In the genomic region with DNA sequence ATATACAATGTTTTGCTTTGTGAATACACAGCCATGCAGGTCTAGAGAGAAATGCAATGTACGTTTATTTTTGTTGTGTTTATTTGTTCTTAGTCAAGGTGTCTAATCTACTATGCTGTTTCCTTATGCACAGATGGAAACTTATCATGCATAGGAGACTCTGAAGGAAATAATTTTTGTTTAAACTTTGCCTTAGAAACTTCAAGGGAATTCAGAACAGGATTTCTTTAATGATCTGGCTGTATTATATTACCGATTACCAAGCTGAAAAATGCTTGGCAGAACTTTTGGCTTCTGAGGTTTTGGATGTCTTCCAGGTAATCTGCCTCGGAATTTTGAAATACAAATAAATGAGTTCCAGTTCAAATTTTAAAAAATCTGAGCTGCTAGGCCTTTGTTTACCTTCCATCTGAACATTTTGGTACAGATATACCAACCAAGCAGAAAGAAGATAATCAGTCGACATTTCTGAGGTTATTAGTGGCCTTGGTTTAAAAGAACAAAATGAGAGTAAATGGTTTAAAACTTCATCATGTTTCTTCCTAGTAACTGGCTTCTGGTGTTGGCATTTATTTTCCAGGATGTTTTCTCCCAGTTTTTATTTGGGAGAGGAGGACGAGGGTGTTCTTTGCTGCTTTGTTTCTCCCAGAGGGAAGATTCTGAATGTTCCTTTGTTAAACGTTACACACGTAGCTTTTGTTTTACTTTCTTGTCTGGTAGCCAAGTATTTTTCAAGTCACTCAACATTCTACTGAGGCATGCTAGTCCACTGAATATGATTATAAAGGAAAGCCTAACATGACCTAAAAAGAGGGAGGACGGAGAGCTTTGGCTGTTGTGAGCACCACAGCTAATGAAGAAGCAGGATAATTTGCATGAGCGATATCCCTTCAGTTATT, we compare ENCODE assay signal across 10 cellular contexts.
DNase-seq lines count a peak whose midpoint lies in the region; ATAC-seq, FAIRE-seq and TF ChIP-seq lines count a peak whose summit lies in the region.
"Had no signal": no experiment of that assay in that cellular context is flagged by ENCODE, and none has a peak within 500 bp of the region (broad histone marks: within the 10 kb centered on the region; RNA-seq: fewer than 3 reads in every experiment).

No MANE protein-coding gene starts in this region.

- H3K27me3 Mint-ChIP-seq in Calu3 (ENCODE audit: unreplicated experiment) = no peaks in the 10 kb centered on the region

- H3K36me3 ChIP-seq in SJSA1 = no peaks in the 10 kb centered on the region
- no peaks in the 10 kb centered on the region for H3K36me3 ChIP-seq in rectal smooth muscle tissue (ENCODE audit: control insufficient read depth, insufficient read depth, low read length)
- no peaks in the 10 kb centered on the region for H3K36me3 ChIP-seq in smooth muscle cell (ENCODE audit: low read depth)

- no peak overlapping the region for H3K4me3 ChIP-seq in SJSA1
- H3K4me3 ChIP-seq in rectal smooth muscle tissue (ENCODE audit: low read length) = no peak overlapping the region
- H3K4me3 ChIP-seq in smooth muscle cell = no peak overlapping the region

- intact Hi-C loops in Calu3 (cut with micrococcal nuclease; ENCODE audit: unreplicated experiment) = loop anchor here (2.0 to 10.0 kb wide), 8 partner anchors 28 to 766 kb away; partner anchors contain the start of gene TBL1XR1

- H3K9me3 ChIP-seq in SJSA1 (replicated peaks) (no peaks in the 10 kb centered on the region), smooth muscle cell (replicated peaks; ENCODE audit: low read depth) (no peaks in the 10 kb centered on the region)

- H3K4me1 ChIP-seq in SJSA1 (replicated peaks) = peaks cover 18% of the 10 kb centered on the region
- peaks cover 8% of the 10 kb centered on the region for H3K4me1 ChIP-seq in rectal smooth muscle tissue (ENCODE audit: control insufficient read depth, insufficient read depth, low read length)
- H3K4me1 ChIP-seq in smooth muscle cell (ENCODE audit: low read depth) = peaks cover 3% of the 10 kb centered on the region

- ATAC-seq in GM21515 (IDR thresholded peaks at IDR 0.05; ENCODE audit: unreplicated experiment) = no peak

- WGBS in smooth muscle cell (ENCODE audit: low lambda C conversion rate) = 88% methylated on average over 9 of the region's 9 CpGs

- H3F3A ChIP-seq in smooth muscle cell (ENCODE audit: low read depth) = no peaks in the 10 kb centered on the region

- H3K27me3 ChIP-seq in SJSA1 (replicated peaks) (no peaks in the 10 kb centered on the region), rectal smooth muscle tissue (ENCODE audit: control insufficient read depth, insufficient read depth, low read length) (no peaks in the 10 kb centered on the region), smooth muscle cell (ENCODE audit: low read depth) (no peaks in the 10 kb centered on the region)

- no peaks in the 10 kb centered on the region for H3K9me3 Mint-ChIP-seq in Calu3 (ENCODE audit: low read depth, unreplicated experiment)

- no peak overlapping the region for H3K4me3 Mint-ChIP-seq in Calu3 (ENCODE audit: low read depth, unreplicated experiment)

- H3K79me2 ChIP-seq in smooth muscle cell (ENCODE audit: low read depth) = no peaks in the 10 kb centered on the region

- H4K20me1 ChIP-seq in smooth muscle cell (ENCODE audit: low read depth) = no peaks in the 10 kb centered on the region

- peak overlapping the region; percentile 4; the same call in 1 of the 2 replicates for H3K27ac ChIP-seq in SJSA1
- H3K27ac ChIP-seq in rectal smooth muscle tissue (ENCODE audit: low read depth, low read length) = peak overlapping the region; percentile 72
- H3K27ac ChIP-seq in smooth muscle cell (ENCODE audit: low read depth) = no peak overlapping the region

- CTCF ChIA-PET in Calu3 (lab: Charles Lee) = interaction anchor here (0.6 to 1.3 kb wide), 7 partner anchors 9 to 421 kb away, joined by 3 to 7 read pairs (median 3); no protein-coding TSS in a partner anchor

- no peak overlapping the region for H2AFZ ChIP-seq in smooth muscle cell (ENCODE audit: low read depth)

- no peak for TF ChIP-seq CTCF in Calu3 (IDR thresholded peaks at IDR 0.05; ENCODE audit: unreplicated experiment)
- no peak for TF ChIP-seq CTCF in smooth muscle cell (IDR thresholded peaks at IDR 0.05; ENCODE audit: borderline replicate concordance, insufficient read depth, poor library complexity, severe bottlenecking)

- H3K27ac Mint-ChIP-seq in Calu3 (ENCODE audit: unreplicated experiment) = peak overlapping the region; percentile 40

- H3K4me1 Mint-ChIP-seq in Calu3 (ENCODE audit: low read depth, unreplicated experiment) = peaks cover 45% of the 10 kb centered on the region

- no peaks in the 10 kb centered on the region for H3K36me3 Mint-ChIP-seq in Calu3 (ENCODE audit: insufficient read depth, unreplicated experiment)

- no peak for FAIRE-seq in GM19239 (lab: Jason Lieb, UNC)

- H3K4me2 ChIP-seq in smooth muscle cell = no peak overlapping the region

- DNase-seq in Calu3 (peak; percentile 44), SJSA1 (ENCODE audit: low read depth in 1 of 2, low spot score in 2 of 2) (peak in 1 of 2 experiments; percentile 24), foreskin melanocyte (peak; percentile 73), smooth muscle cell (lab: John Stamatoyannopoulos, UW; ENCODE audit: unreplicated experiment) (no peak), GM19240 (ENCODE audit: insufficient read length, low spot score) (no peak), GM19239 (ENCODE audit: insufficient read length, low spot score) (no peak)
- DNase-seq: NCI-H1436; stimulated activated CD4-positive, alpha-beta T cell treated with anti-CD3 and anti-CD28 coated beads, Interleukin-4, amount 100 ng/mL, for 24 hours had no signal

- H3K9ac ChIP-seq in rectal smooth muscle tissue (ENCODE audit: low read length) (no peak overlapping the region), smooth muscle cell (ENCODE audit: low read depth) (no peak overlapping the region)

- BruUV-seq in Calu3 (replicated peaks; lab: Mats Ljungman, UMichigan) = no TSS peak

Comparison
In these comparisons a context has a peak if more than half of its experiments do, and no peak if none do; other contexts are left out.
1. DNase-seq: peak in Calu3 (single experiment) and foreskin melanocyte (single experiment); none in smooth muscle cell (single experiment), GM19240 (single experiment) and GM19239 (single experiment).